ENCODE assay signal across 23 cellular contexts in the genomic region with DNA sequence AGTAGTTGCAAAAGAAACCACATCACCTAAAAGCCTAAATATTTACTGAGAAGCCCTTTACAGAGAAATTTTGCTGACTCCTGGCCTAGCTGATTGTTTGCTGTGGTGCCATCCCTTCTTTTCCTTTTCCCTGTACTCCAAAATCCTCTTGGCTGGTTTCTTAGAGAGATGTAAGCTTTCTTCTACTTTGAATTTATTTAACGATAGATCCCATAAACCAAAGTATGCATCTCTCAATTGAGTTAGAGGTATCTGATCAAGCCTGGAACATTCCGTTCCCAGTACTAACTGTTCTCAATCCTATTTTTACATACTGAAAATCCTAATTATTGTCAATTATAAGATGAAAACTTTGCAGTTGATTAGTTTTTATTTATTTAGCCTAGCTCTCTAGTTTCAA. TPM values are rescaled to one million over a fixed set of nuclear protein-coding genes. Genes with fewer than 3 reads are reported as not detected.
DNase-seq lines count a peak whose midpoint lies in the region; TF ChIP-seq lines count a peak whose summit lies in the region.
"Had no signal": no experiment of that assay in that cellular context is flagged by ENCODE, and none has a peak within 500 bp of the region (broad histone marks: within the 10 kb centered on the region; RNA-seq: fewer than 3 reads in every experiment).

No MANE protein-coding gene starts in this region.

- intact Hi-C loops in MCF 10A (cut with micrococcal nuclease) (loop anchor here (10.0 kb wide), 1 partner anchor 113 kb away; no protein-coding TSS in a partner anchor), mammary epithelial cell (cut with micrococcal nuclease) (no loop called here), colonic mucosa (cut with DNase I) (no loop called here)

- no peaks in the 10 kb centered on the region for H4K20me1 ChIP-seq in mammary epithelial cell (ENCODE audit: insufficient read depth, low read length)

- TF ChIP-seq CTCF in MCF 10A (IDR thresholded peaks at IDR 0.05; ENCODE audit: unreplicated experiment), result no peak
- no peak for TF ChIP-seq CTCF in mammary epithelial cell (conservative IDR thresholded peaks at IDR 0.05 in 1 of 2, IDR thresholded peaks at IDR 0.05 in 1 of 2; ENCODE audit: extremely low read depth in 1 of 2, insufficient read depth in 1 of 2, low read depth in 1 of 2, low read length in 2 of 2)
- no peak for TF ChIP-seq CTCF in colonic mucosa (IDR thresholded peaks at IDR 0.05)
- no peak for TF ChIP-seq CTCF in neural crest cell (conservative IDR thresholded peaks at IDR 0.05)
- TF ChIP-seq CTCF in type B pancreatic cell (conservative IDR thresholded peaks at IDR 0.05), result no peak

- H3K4me3 Mint-ChIP-seq in MCF 10A (ENCODE audit: unreplicated experiment), result no peak overlapping the region
- H3K4me3 Mint-ChIP-seq in neural crest cell, result peak overlapping the region; percentile 28
- H3K4me3 Mint-ChIP-seq in type B pancreatic cell, result no peak overlapping the region
- H3K4me3 Mint-ChIP-seq: immature natural killer cell had no signal

- WGBS in mammary epithelial cell (ENCODE audit: low coverage, missing lambda C conversion rate), result 100% methylated on average over 2 of the region's 2 CpGs

- no peak overlapping the region for H3K4me3 ChIP-seq in mammary epithelial cell (replicated peaks in 1 of 3; ENCODE audit: insufficient read depth in 1 of 3, low read depth in 2 of 3, low read length in 3 of 3)
- no peak overlapping the region for H3K4me3 ChIP-seq in colonic mucosa
- H3K4me3 ChIP-seq: BLaER1, heart right ventricle, pancreas had no signal

- no peaks in the 10 kb centered on the region for H3K9me3 ChIP-seq in mammary epithelial cell (replicated peaks; ENCODE audit: insufficient read depth, low read length)
- H3K9me3 ChIP-seq in colonic mucosa, result no peaks in the 10 kb centered on the region
- H3K9me3 ChIP-seq: BLaER1, heart right ventricle, pancreas had no signal

- peaks cover 13% of the 10 kb centered on the region for H3K4me1 Mint-ChIP-seq in MCF 10A (ENCODE audit: insufficient read depth, unreplicated experiment)
- peaks cover 20% of the 10 kb centered on the region for H3K4me1 Mint-ChIP-seq in neural crest cell
- peaks cover 16% of the 10 kb centered on the region for H3K4me1 Mint-ChIP-seq in type B pancreatic cell (ENCODE audit: unreplicated experiment)

- DNase-seq in MCF 10A (ENCODE audit: unreplicated experiment) (no peak), mammary epithelial cell (no peak), colonic mucosa (no peak), neural crest cell (ENCODE audit: low read depth, low spot score) (no peak), C1 segment of cervical spinal cord (lab: John Stamatoyannopoulos, UW) (no peak), type B pancreatic cell (ENCODE audit: extremely low spot score, unreplicated experiment) (no peak), NCI-H69 (lab: John Stamatoyannopoulos, UW) (no peak)
- no peak for DNase-seq in activated naive CD4-positive, alpha-beta T cell (lab: John Stamatoyannopoulos, UW)
- DNase-seq: aorta; cerebellar nuclear complex; effector CD8-positive, alpha-beta T cell; heart right ventricle; immature natural killer cell; IMR-90; MM.1S; NCI-H1694; pancreas; RPMI8226; stimulated activated CD4-positive, alpha-beta T cell treated with anti-CD3 and anti-CD28 coated beads, Interleukin-1b, Interleukin-23, amount 100 ng/mL, for 48 hours; stimulated activated naive CD8-positive, alpha-beta T cell treated with anti-CD3 and anti-CD28 coated beads, Interleukin-15, Interleukin-2, amounts not matched to agents 100 U/mL and 50 U/mL, for 24 hours; SW 1271; trophoblast cell had no signal

- H3K79me2 ChIP-seq in mammary epithelial cell (ENCODE audit: insufficient read depth, low read length), result peaks cover 37% of the 10 kb centered on the region

- H3K9ac ChIP-seq in mammary epithelial cell (ENCODE audit: insufficient read depth, low read length) (no peak overlapping the region), colonic mucosa (ENCODE audit: low read depth in 2 of 2, low read length in 2 of 2) (no peak overlapping the region)
- H3K9ac ChIP-seq: BLaER1 had no signal

- POLR2A ChIA-PET in MCF 10A (lab: Yijun Ruan, JAX), result interaction anchor here (0.7 to 1.4 kb wide), 3 partner anchors 75 to 292 kb away, joined by 3 read pairs; partner anchors contain the start of gene RSBN1L

- H3K36me3 Mint-ChIP-seq in MCF 10A (ENCODE audit: insufficient read depth, unreplicated experiment) (peaks cover 22% of the 10 kb centered on the region), neural crest cell (ENCODE audit: low read depth) (peaks cover 8% of the 10 kb centered on the region), type B pancreatic cell (peaks cover 18% of the 10 kb centered on the region)

- H2AFZ ChIP-seq in mammary epithelial cell (ENCODE audit: low read depth, low read length), result no peak overlapping the region

- no peak overlapping the region for H3K4me2 ChIP-seq in mammary epithelial cell (ENCODE audit: insufficient read depth, low read depth, low read length)
- H3K4me2 ChIP-seq: BLaER1 had no signal

- CTCF ChIA-PET in MCF 10A (lab: Yijun Ruan, JAX), result interaction anchor here (1.0 to 1.9 kb wide), 2 partner anchors 33 to 140 kb away, joined by 3 to 8 read pairs; no protein-coding TSS in a partner anchor
- CTCF ChIA-PET in mammary epithelial cell (lab: Charles Lee; ENCODE audit: low non-redundant PET), result no interaction called here

- BruUV-seq in MCF 10A (replicated peaks; lab: Mats Ljungman, UMichigan) (no TSS peak), mammary epithelial cell (replicated peaks; lab: Mats Ljungman, UMichigan) (no TSS peak)

- H3K27me3 Mint-ChIP-seq in MCF 10A (ENCODE audit: insufficient read depth, unreplicated experiment) (no peaks in the 10 kb centered on the region), neural crest cell (ENCODE audit: low read depth) (no peaks in the 10 kb centered on the region), type B pancreatic cell (no peaks in the 10 kb centered on the region)

- H3K27ac ChIP-seq in mammary epithelial cell (ENCODE audit: insufficient read depth, low read depth, low read length) (no peak overlapping the region), colonic mucosa (peak overlapping the region; percentile 27)
- H3K27ac ChIP-seq: BLaER1, heart right ventricle had no signal

- in situ Hi-C loops in mammary epithelial cell (cut with MboI; ENCODE audit: low sequenced_read_pairs in 2 of 2), result loop anchor here in 1 of 2 donors (10.0 kb wide), 1 partner anchor 57 kb away; no protein-coding TSS in a partner anchor

- H3K27me3 ChIP-seq in mammary epithelial cell (ENCODE audit: insufficient read depth, low read length) (no peaks in the 10 kb centered on the region), colonic mucosa (no peaks in the 10 kb centered on the region)
- H3K27me3 ChIP-seq: BLaER1, heart right ventricle, pancreas had no signal

- H3K9me3 Mint-ChIP-seq in MCF 10A (ENCODE audit: unreplicated experiment), result no peaks in the 10 kb centered on the region
- no peaks in the 10 kb centered on the region for H3K9me3 Mint-ChIP-seq in neural crest cell
- H3K9me3 Mint-ChIP-seq in type B pancreatic cell, result no peaks in the 10 kb centered on the region
- H3K9me3 Mint-ChIP-seq: immature natural killer cell had no signal

- H3K4me1 ChIP-seq in mammary epithelial cell (ENCODE audit: insufficient read depth, low read length), result peaks cover 7% of the 10 kb centered on the region
- H3K4me1 ChIP-seq in colonic mucosa, result peaks cover 5% of the 10 kb centered on the region

- H3K27ac Mint-ChIP-seq in MCF 10A (ENCODE audit: low read depth, unreplicated experiment), result peak overlapping the region; percentile 36
- H3K27ac Mint-ChIP-seq in neural crest cell (ENCODE audit: unreplicated experiment), result no peak overlapping the region
- no peak overlapping the region for H3K27ac Mint-ChIP-seq in type B pancreatic cell

- H3K36me3 ChIP-seq in mammary epithelial cell (ENCODE audit: insufficient read depth, low read length), result peaks cover 4% of the 10 kb centered on the region
- H3K36me3 ChIP-seq in colonic mucosa, result no peaks in the 10 kb centered on the region
- H3K36me3 ChIP-seq: pancreas had no signal

- dilution Hi-C loops in mammary epithelial cell (cut with HindIII; ENCODE audit: low sequenced_read_pairs), result no loop called here

RNA-seq across cellular contexts. Expression of gene TMEM60, which starts 6.3 kb away (rescaled TPM):
- total RNA-seq in MCF 10A (2022) (7.1 and 11.6 TPM in 2 replicates), mammary epithelial cell (10 to 100 TPM in 1 of 2 donors, 1 to 10 TPM in 1; 9.5 to 12.8 TPM), colonic mucosa (10 to 100 TPM; 12.6 to 19.8 TPM), neural crest cell (22.9 and 26.1 TPM in 2 replicates), type B pancreatic cell (ENCODE audit: low replicate concordance) (16.1 and 17.0 TPM in 2 replicates)
- 18.6 TPM for polyA plus RNA-seq in mammary epithelial cell
- polyA minus RNA-seq in mammary epithelial cell, result 3.4 TPM

RNA-seq across cellular contexts. Expression of gene PHTF2, which starts 6.6 kb away (rescaled TPM):
- total RNA-seq in MCF 10A (2022), result 12.6 and 16.0 TPM in 2 replicates
- total RNA-seq in mammary epithelial cell, result 10 to 100 TPM; 19.8 to 26.4 TPM
- polyA plus RNA-seq in mammary epithelial cell, result 15.2 TPM
- 21.5 TPM for polyA minus RNA-seq in mammary epithelial cell
- 10 to 100 TPM in 1 of 2 donors, 1 to 10 TPM in 1; 9.7 to 13.9 TPM for total RNA-seq in colonic mucosa
- 19.8 and 23.0 TPM in 2 replicates for total RNA-seq in neural crest cell
- total RNA-seq in type B pancreatic cell (ENCODE audit: low replicate concordance), result 11.5 and 18.6 TPM in 2 replicates
